ENCODE assay signal across 29 cellular contexts in the genomic region with DNA sequence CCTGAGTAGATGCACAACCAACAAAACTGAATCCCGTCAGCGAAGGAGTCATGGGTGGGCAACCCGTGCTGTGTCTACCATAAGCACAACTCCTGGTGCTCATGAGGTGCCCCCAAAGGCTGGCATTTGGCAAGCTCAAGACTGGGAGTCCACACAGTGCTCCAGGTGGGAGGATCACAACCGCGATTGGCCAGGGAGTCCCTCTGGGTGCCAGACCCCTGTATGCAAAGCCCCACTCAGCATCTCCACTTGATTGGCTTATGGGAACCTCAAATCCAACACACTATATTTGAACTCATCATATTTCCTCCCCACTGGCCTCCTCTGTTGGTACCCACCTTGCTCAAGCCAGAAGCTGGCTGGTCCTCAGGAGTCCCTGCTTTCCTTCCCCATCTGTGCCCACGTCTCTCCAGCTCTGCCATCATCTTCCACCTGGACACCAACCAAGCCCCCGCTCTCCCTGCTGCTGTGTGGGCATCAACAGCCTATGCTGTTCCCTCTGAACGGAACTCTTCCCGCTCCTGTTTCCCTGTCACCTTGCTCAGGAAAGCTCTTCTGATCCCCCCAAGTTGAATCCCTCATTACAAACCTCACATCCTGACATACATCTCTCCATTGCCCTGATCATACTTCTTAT.
"Had no signal": no experiment of that assay in that cellular context is flagged by ENCODE, and none has a peak within 500 bp of the region (broad histone marks: within the 10 kb centered on the region; RNA-seq: fewer than 3 reads in every experiment).

No MANE protein-coding gene starts in this region.

- FAIRE-seq: keratinocyte had no signal

- H3K27ac ChIP-seq: ascending aorta, cardiac muscle cell, gastrocnemius medialis, skin epidermis, thoracic aorta had no signal

- H3K36me3 ChIP-seq: ascending aorta, cardiac muscle cell, gastrocnemius medialis, thoracic aorta, upper lobe of right lung had no signal

- H3K36me3 Mint-ChIP-seq: activated naive CD8-positive, alpha-beta T cell treated with anti-CD3 and anti-CD28 coated beads, Interleukin-2, amount 10 ng/mL, durations not matched to agents 7 days and 5 days; brain; mesothelial cell of epicardium; naive thymus-derived CD4-positive, alpha-beta T cell; stimulated activated effector memory CD8-positive, alpha-beta T cell treated with anti-CD3 and anti-CD28 coated beads, Interleukin-12 subunit alpha, Interleukin-12 subunit beta, amount 100 ng/mL, for 72 hours; T-cell had no signal

- H3K9me3 Mint-ChIP-seq: activated CD8-positive, alpha-beta T cell treated with anti-CD3 and anti-CD28 coated beads for 36 hours; activated naive CD4-positive, alpha-beta T cell treated with anti-CD3 and anti-CD28 coated beads for 36 hours; activated naive CD8-positive, alpha-beta T cell treated with anti-CD3 and anti-CD28 coated beads, Interleukin-2, amount 10 ng/mL, durations not matched to agents 7 days and 5 days; effector memory CD8-positive, alpha-beta T cell; stimulated activated effector memory CD8-positive, alpha-beta T cell treated with anti-CD3 and anti-CD28 coated beads, Interleukin-12 subunit alpha, Interleukin-12 subunit beta, amount 100 ng/mL, for 72 hours; stimulated activated naive CD8-positive, alpha-beta T cell treated with anti-CD3 and anti-CD28 coated beads, Interleukin-15, Interleukin-2, amounts not matched to agents 100 ng/mL and 50 ng/mL, for 24 hours; T-cell; T-helper 2 cell treated with Interferon-gamma antibody and Interleukin-4, amounts not matched to agents 5 μg/mL and 100 μg/mL, for 36 hours had no signal

- H3K27me3 ChIP-seq: ascending aorta, cardiac muscle cell, gastrocnemius medialis, hepatocyte, upper lobe of right lung had no signal

- H3K4me3 ChIP-seq: ascending aorta, cardiac muscle cell, gastrocnemius medialis, hepatocyte, skin epidermis, thoracic aorta, upper lobe of right lung had no signal

- H3K9me3 ChIP-seq: ascending aorta, gastrocnemius medialis, thoracic aorta, upper lobe of right lung had no signal

- ATAC-seq: activated CD4-positive, alpha-beta T cell treated with anti-CD3 and anti-CD28 coated beads for 36 hours; activated CD8-positive, alpha-beta T cell treated with anti-CD3 and anti-CD28 coated beads for 36 hours; effector memory CD8-positive, alpha-beta T cell; gastrocnemius medialis; naive thymus-derived CD4-positive, alpha-beta T cell; sciatic nerve; stimulated activated effector memory CD8-positive, alpha-beta T cell treated with anti-CD3 and anti-CD28 coated beads, Interleukin-12 subunit alpha, Interleukin-12 subunit beta, amount 100 ng/mL, for 72 hours; T-cell; upper lobe of right lung had no signal

- H3K27ac Mint-ChIP-seq: activated CD4-positive, alpha-beta T cell treated with anti-CD3 and anti-CD28 coated beads for 36 hours; activated CD8-positive, alpha-beta T cell treated with anti-CD3 and anti-CD28 coated beads for 36 hours; activated naive CD4-positive, alpha-beta T cell treated with anti-CD3 and anti-CD28 coated beads for 36 hours; activated naive CD8-positive, alpha-beta T cell treated with anti-CD3 and anti-CD28 coated beads, Interleukin-2, amount 10 ng/mL, durations not matched to agents 7 days and 5 days; progenitor cell of endocrine pancreas; stimulated activated effector memory CD8-positive, alpha-beta T cell treated with anti-CD3 and anti-CD28 coated beads, Interleukin-12 subunit alpha, Interleukin-12 subunit beta, amount 100 ng/mL, for 72 hours; stimulated activated naive CD8-positive, alpha-beta T cell treated with anti-CD3 and anti-CD28 coated beads, Interleukin-15, Interleukin-2, amounts not matched to agents 100 ng/mL and 50 ng/mL, for 24 hours; T-cell; T-helper 2 cell treated with Interferon-gamma antibody and Interleukin-4, amounts not matched to agents 5 μg/mL and 100 μg/mL, for 36 hours had no signal

- H3K4me3 Mint-ChIP-seq: activated CD4-positive, alpha-beta T cell treated with anti-CD3 and anti-CD28 coated beads for 36 hours; activated CD8-positive, alpha-beta T cell treated with anti-CD3 and anti-CD28 coated beads for 36 hours; activated naive CD4-positive, alpha-beta T cell treated with anti-CD3 and anti-CD28 coated beads for 36 hours; activated naive CD8-positive, alpha-beta T cell treated with anti-CD3 and anti-CD28 coated beads, Interleukin-2, amount 10 ng/mL, durations not matched to agents 7 days and 5 days; effector memory CD8-positive, alpha-beta T cell; mesothelial cell of epicardium; stimulated activated effector memory CD8-positive, alpha-beta T cell treated with anti-CD3 and anti-CD28 coated beads, Interleukin-12 subunit alpha, Interleukin-12 subunit beta, amount 100 ng/mL, for 72 hours; stimulated activated naive CD8-positive, alpha-beta T cell treated with anti-CD3 and anti-CD28 coated beads, Interleukin-15, Interleukin-2, amounts not matched to agents 100 ng/mL and 50 ng/mL, for 24 hours; T-cell; T-helper 2 cell treated with Interferon-gamma antibody and Interleukin-4, amounts not matched to agents 5 μg/mL and 100 μg/mL, for 36 hours had no signal

- H3K4me1 ChIP-seq: ascending aorta, upper lobe of right lung had no signal

- DNase-seq: activated CD4-positive, alpha-beta T cell treated with anti-CD3 and anti-CD28 coated beads for 36 hours; activated CD4-positive, CD25-positive, alpha-beta regulatory T cell; activated CD8-positive, alpha-beta T cell treated with anti-CD3 and anti-CD28 coated beads for 36 hours; activated naive CD4-positive, alpha-beta T cell treated with anti-CD3 and anti-CD28 coated beads for 36 hours; activated naive CD8-positive, alpha-beta T cell treated with anti-CD3 and anti-CD28 coated beads, Interleukin-2, amount 10 ng/mL, durations not matched to agents 7 days and 5 days; activated T-cell treated with anti-CD3 and anti-CD28 coated beads, Interleukin-2, amount 50 U/mL, for 48 hours; cerebellar nuclear complex; cortex of kidney; effector memory CD8-positive, alpha-beta T cell; erythroblast; gastrocnemius medialis; mammary epithelial cell; naive thymus-derived CD4-positive, alpha-beta T cell; stimulated activated CD4-positive, alpha-beta T cell treated with anti-CD3 and anti-CD28 coated beads, Interleukin-4, amount 100 ng/mL, for 24 hours; T-cell; upper lobe of right lung had no signal
